ENCODE assay signal across 8 cellular contexts in the genomic region with DNA sequence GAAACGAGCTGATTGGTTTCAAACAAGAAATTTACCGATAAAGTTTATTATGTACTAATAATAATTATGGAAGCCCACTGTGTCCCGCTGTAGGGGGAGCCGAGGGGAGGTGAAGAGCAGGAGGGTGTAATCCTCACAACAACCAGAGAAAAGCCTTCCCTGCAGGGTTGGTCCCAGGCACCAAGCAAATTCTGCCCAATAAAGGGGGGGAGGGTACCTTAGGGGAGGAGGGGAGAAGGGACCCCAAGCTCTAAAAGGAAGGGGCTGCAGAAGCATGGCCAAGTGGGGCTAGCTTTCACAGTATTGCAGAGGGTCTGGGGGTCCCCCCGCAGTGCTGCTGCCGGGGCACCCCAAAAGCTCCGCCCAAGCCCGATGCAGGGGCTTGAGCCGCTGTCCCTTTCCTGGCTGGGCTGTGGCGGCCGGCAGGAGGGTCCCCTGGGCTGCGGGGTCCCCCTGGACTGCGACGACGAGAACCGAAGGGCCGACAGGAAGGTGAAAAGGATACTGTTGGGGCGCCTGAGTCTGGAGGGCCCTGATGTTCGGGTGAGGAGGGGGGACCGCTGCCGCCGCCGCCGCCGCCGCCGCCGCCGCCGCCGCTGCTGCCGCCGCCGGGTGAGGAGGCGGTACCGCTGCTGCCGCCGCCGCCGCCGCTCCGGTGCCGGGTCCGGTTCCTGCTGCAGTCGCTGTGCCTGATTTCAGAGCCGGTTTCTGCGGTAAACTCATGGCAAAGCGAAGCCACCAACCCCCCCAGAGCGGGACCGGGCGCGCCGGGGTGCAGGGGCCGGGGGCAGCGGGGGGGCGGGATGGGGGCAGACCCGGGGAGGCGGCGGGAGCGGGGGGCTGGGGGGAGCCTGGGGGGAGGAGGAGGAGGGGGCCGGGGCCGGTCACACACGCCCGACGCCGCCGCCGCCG. TPM values are rescaled to one million over a fixed set of nuclear protein-coding genes. Genes with fewer than 3 reads are reported as not detected.
DNase-seq lines count a peak whose midpoint lies in the region; ATAC-seq and TF ChIP-seq lines count a peak whose summit lies in the region.

No MANE protein-coding gene starts in this region.

- ATAC-seq in GM19328 (IDR thresholded peaks at IDR 0.05; ENCODE audit: unreplicated experiment) (peak; percentile 3), left lung (no peak)

- no peaks in the 10 kb centered on the region for H3K9me3 ChIP-seq in HUES64 (ENCODE audit: insufficient read depth, low read depth, low read length)
- peaks cover 5% of the 10 kb centered on the region for H3K9me3 ChIP-seq in WERI-Rb-1 (ENCODE audit: severe bottlenecking)
- no peaks in the 10 kb centered on the region for H3K9me3 ChIP-seq in left lung

- H3K27me3 ChIP-seq in HUES64 (ENCODE audit: insufficient read depth, low read length), result peaks cover 18% of the 10 kb centered on the region
- no peaks in the 10 kb centered on the region for H3K27me3 ChIP-seq in WERI-Rb-1 (ENCODE audit: insufficient read depth, low read depth, severe bottlenecking)
- no peaks in the 10 kb centered on the region for H3K27me3 ChIP-seq in left lung

- H3K4me1 ChIP-seq in HUES64 (ENCODE audit: insufficient read depth, low read length), result peaks cover 16% of the 10 kb centered on the region
- peaks cover 4 to 30% of the 10 kb centered on the region in 2 donors for H3K4me1 ChIP-seq in left lung

- H3K36me3 ChIP-seq in HUES64 (ENCODE audit: insufficient read depth, low read length) (peaks cover 11% of the 10 kb centered on the region; the same call in 1 of the 2 replicates), WERI-Rb-1 (peaks cover 9% of the 10 kb centered on the region), left lung (no peaks in the 10 kb centered on the region)

- under 1% methylated on average over 54 of the region's 69 CpGs for WGBS in HUES64

- peak overlapping the region; percentile 99 for H3K4me3 ChIP-seq in AG09309 (ENCODE audit: control insufficient read depth, low read depth, low read length)
- H3K4me3 ChIP-seq in HUES64 (ENCODE audit: low read length), result peak overlapping the region; percentile 84
- H3K4me3 ChIP-seq in WERI-Rb-1 (ENCODE audit: low read depth, low read length), result peak overlapping the region; percentile 93
- H3K4me3 ChIP-seq in left lung, result peak overlapping the region; percentile 75 to 82

- DNase-seq in AG09309 (ENCODE audit: low read depth) (no peak), WERI-Rb-1 (peak; percentile 30), caudate nucleus (lab: John Stamatoyannopoulos, UW) (peak in 36 of 61 donors; percentile 16 to 81 (median 61)), left lung (peak; percentile 47 to 88), GDM1 (lab: John Stamatoyannopoulos, UW) (no peak)
- DNase-seq in stimulated activated CD4-positive, alpha-beta T cell treated with anti-CD3 and anti-CD28 coated beads, Interleukin-4, amount 100 ng/mL, for 24 hours, result peak; percentile 36

- H3K27ac ChIP-seq in HUES64 (ENCODE audit: low read depth, low read length) (peak overlapping the region; percentile 78; the same call in 1 of the 2 replicates), WERI-Rb-1 (peak overlapping the region; percentile 52), caudate nucleus (ENCODE audit: low read depth, low read length) (peak overlapping the region; percentile 48), left lung (peak overlapping the region; percentile 88 to 99)

- TF ChIP-seq CTCF in AG09309 (IDR thresholded peaks at IDR 0.05; ENCODE audit: control insufficient read depth, insufficient read depth, low read depth, low read length, missing control alignments) (no peak), WERI-Rb-1 (IDR thresholded peaks at IDR 0.05; ENCODE audit: low read depth, low read length) (no peak), left lung (IDR thresholded peaks at IDR 0.05) (no peak)

- intact Hi-C loops in left lung (cut with DNase I), result no loop called here

- H3K9ac ChIP-seq in HUES64 (ENCODE audit: low read depth, low read length), result peak overlapping the region; percentile 82

RNA-seq across cellular contexts. Expression of a gene that starts 0.8 kb away (rescaled TPM):
- 44.4 TPM for polyA plus RNA-seq in HUES64 (2013, experiment 1 of 2)
- polyA plus RNA-seq in HUES64 (2013, experiment 2 of 2), result 57.8 TPM
- 10 to 100 TPM; 54.6 to 56.8 TPM for total RNA-seq in left lung

Comparison
In these comparisons a context has a peak if more than half of its experiments do, and no peak if none do; other contexts are left out.
1. DNase-seq: peak in WERI-Rb-1 (single experiment), caudate nucleus (36 of 61), left lung (2 of 2) and stimulated activated CD4-positive, alpha-beta T cell treated with anti-CD3 and anti-CD28 coated beads, Interleukin-4, amount 100 ng/mL, for 24 hours (single experiment); none in AG09309 (single experiment) and GDM1 (single experiment).
2. Peak in every context shown above with its lines, with median percentiles within 50 percentile points of each other: H3K4me3 ChIP-seq and H3K27ac ChIP-seq.